Comparison of ENCODE assay signal across 8 cellular contexts in the genomic region with DNA sequence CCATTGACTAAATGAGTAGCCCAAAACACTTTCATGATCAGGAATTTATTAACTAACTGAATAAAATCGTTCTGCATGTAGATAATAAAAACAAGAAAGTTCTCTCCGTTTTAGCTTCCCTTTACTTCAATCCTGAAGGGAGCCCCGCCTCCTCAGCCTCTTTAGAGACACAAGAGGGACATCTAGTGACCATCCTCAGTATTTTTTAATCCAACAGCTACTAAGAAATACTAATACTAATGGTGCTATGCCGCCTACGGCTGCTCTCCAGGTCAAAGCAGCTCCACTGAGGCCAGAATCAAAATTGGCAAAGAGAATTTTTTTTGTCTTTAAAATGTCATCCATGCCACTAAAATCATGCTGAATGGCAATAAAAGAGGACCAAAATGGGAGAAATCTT.
DNase-seq lines count a peak whose midpoint lies in the region; ATAC-seq, FAIRE-seq and TF ChIP-seq lines count a peak whose summit lies in the region.

No MANE protein-coding gene starts in this region.

- TF ChIP-seq CTCF in brain microvascular endothelial cell (IDR thresholded peaks at IDR 0.05; ENCODE audit: low read depth, low read length, missing control alignments), result peak; percentile 59

- no peak for FAIRE-seq in urothelium cell line (lab: Jason Lieb, UNC)

- peaks cover 14% of the 10 kb centered on the region for H3K27me3 ChIP-seq in brain microvascular endothelial cell (replicated peaks)

- ATAC-seq in GM18520 (IDR thresholded peaks at IDR 0.05; ENCODE audit: unreplicated experiment) (peak; percentile 77), HG03342 (IDR thresholded peaks at IDR 0.05; ENCODE audit: unreplicated experiment) (peak; percentile 83)

- H3K4me3 ChIP-seq in brain microvascular endothelial cell (ENCODE audit: low read depth, low read length), result no peak overlapping the region

- no peak overlapping the region for H3K27ac ChIP-seq in brain microvascular endothelial cell

- H3K36me3 ChIP-seq in brain microvascular endothelial cell (replicated peaks), result no peaks in the 10 kb centered on the region

- DNase-seq in COLO829 (ENCODE audit: low spot score), result peak; percentile 64
- DNase-seq in NCI-H526 treated with DMSO at 0.1 percent for 48 hours (lab: John Stamatoyannopoulos, UW), result peak; percentile 30
- peak; percentile 27 for DNase-seq in brain microvascular endothelial cell
- DNase-seq in left kidney (ENCODE audit: low read depth, low spot score), result peak; percentile 77
- DNase-seq in urothelium cell line (ENCODE audit: low spot score), result peak; percentile 46
- no peak for DNase-seq in GOT3 (lab: John Stamatoyannopoulos, UW)

- in situ Hi-C loops in brain microvascular endothelial cell (cut with HindIII; ENCODE audit: low pct_ligation_motif_present, low sequenced_read_pairs), result no loop called here
